ENCODE assay signal across 2 cellular contexts in the genomic region with DNA sequence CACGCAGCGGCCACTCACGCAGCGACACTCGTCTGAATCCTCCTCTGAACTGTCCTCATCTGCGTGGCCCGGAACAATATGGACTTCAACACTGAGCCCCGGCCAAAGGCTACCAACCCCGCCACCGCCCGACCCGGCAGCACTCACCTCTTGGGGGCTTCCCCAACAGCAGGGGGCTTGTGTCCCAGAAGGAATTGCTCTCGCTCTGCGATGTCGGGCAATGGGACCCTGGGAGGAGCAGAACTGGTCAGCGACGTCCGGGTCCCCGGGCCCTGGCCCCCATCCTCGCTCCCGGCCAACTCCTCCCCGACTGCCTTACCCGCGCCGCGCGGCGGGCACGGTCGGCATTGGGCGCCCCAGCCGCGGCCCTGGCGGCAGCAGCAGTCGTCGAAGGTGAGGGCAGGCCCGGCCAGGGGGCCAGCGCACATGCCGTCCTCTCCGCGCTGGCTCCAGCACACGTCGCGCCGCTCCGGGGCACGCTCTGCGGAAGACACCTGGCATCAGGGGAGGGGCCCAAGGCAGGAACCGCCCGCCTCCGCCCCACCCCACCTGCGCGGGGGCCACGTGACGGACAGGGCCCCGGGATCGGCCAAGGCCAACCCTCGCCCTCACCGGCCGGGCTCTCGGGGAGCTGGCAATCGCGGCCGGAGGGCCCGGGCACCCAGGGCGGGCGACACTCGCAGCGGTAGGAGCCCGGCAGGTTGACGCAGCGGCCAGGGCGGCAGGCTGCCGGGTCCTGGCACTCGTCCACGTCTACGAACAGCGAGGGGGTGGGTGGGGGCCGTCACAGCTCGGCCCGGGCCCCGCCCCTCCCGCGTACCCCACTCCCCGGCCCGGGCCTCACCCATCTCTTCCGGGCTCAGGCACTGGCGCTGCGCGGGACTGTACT.
A peak's percentile ranks its signal among the peaks of the same experiment; 100 is the strongest.
TF ChIP-seq lines count a peak whose summit lies in the region.

No MANE protein-coding gene starts in this region.

TF ChIP-seq in HCT116, 20 proteins besides CTCF, POLR2A, EP300 and RAD21:
- TF ChIP-seq EZH2phosphoT487 (IDR thresholded peaks at IDR 0.05; ENCODE audit: borderline replicate concordance) = no peak
- no peak for TF ChIP-seq YY1 (IDR thresholded peaks at IDR 0.05; ENCODE audit: extremely low read depth, insufficient replicate concordance, low read depth, low read length)
- no peak for TF ChIP-seq JUND (IDR thresholded peaks at IDR 0.05)
- TF ChIP-seq POLR2AphosphoS5 (IDR thresholded peaks at IDR 0.05; ENCODE audit: low read depth, low read length) = peak; percentile 64
- TF ChIP-seq ZFX (IDR thresholded peaks at IDR 0.05) = peak; percentile 75; the same call in 1 of the 2 replicates
- no peak for TF ChIP-seq CBX3 (IDR thresholded peaks at IDR 0.05; ENCODE audit: low read depth)

TF ChIP-seq in SK-N-SH, 30 proteins besides CTCF, POLR2A, EP300 and RAD21:
- TF ChIP-seq POLR2AphosphoS5 (IDR thresholded peaks at IDR 0.05; ENCODE audit: low read depth, low read length) (no peak), FOSL2 (IDR thresholded peaks at IDR 0.05; ENCODE audit: borderline replicate concordance, low read depth) (no peak), GABPA (IDR thresholded peaks at IDR 0.05; ENCODE audit: low read depth) (no peak), SMC3 (IDR thresholded peaks at IDR 0.05; ENCODE audit: low read depth, low read length) (no peak), ELF1 (IDR thresholded peaks at IDR 0.05) (no peak), TEAD4 (IDR thresholded peaks at IDR 0.05; ENCODE audit: borderline replicate concordance, insufficient read depth) (no peak), RCOR1 (IDR thresholded peaks at IDR 0.05; ENCODE audit: low read length) (no peak), FOXJ3 (CRISPR knock-in tag; IDR thresholded peaks at IDR 0.05) (no peak), JUND (IDR thresholded peaks at IDR 0.05) (no peak), RFX5 (IDR thresholded peaks at IDR 0.05; ENCODE audit: low read length) (no peak), FOXM1 (IDR thresholded peaks at IDR 0.05; ENCODE audit: low read depth) (no peak), CHD2 (IDR thresholded peaks at IDR 0.05; ENCODE audit: low read length, partially characterized antibody) (no peak), RXRA (IDR thresholded peaks at IDR 0.05; ENCODE audit: borderline replicate concordance, low read depth) (no peak), MXI1 (IDR thresholded peaks at IDR 0.05; ENCODE audit: low read depth, low read length) (no peak), MEF2A (IDR thresholded peaks at IDR 0.05; ENCODE audit: borderline replicate concordance, low read depth) (no peak)
- TF ChIP-seq, protein P1, sequence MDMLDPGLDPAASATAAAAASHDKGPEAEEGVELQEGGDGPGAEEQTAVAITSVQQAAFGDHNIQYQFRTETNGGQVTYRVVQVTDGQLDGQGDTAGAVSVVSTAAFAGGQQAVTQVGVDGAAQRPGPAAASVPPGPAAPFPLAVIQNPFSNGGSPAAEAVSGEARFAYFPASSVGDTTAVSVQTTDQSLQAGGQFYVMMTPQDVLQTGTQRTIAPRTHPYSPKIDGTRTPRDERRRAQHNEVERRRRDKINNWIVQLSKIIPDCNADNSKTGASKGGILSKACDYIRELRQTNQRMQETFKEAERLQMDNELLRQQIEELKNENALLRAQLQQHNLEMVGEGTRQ (IDR thresholded peaks at IDR 0.05; ENCODE audit: borderline replicate concordance, low read depth, low read length) = no peak
- TF ChIP-seq, protein P2, sequence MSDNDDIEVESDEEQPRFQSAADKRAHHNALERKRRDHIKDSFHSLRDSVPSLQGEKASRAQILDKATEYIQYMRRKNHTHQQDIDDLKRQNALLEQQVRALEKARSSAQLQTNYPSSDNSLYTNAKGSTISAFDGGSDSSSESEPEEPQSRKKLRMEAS (IDR thresholded peaks at IDR 0.05; ENCODE audit: low read depth) = no peak
- TF ChIP-seq, protein P3, sequence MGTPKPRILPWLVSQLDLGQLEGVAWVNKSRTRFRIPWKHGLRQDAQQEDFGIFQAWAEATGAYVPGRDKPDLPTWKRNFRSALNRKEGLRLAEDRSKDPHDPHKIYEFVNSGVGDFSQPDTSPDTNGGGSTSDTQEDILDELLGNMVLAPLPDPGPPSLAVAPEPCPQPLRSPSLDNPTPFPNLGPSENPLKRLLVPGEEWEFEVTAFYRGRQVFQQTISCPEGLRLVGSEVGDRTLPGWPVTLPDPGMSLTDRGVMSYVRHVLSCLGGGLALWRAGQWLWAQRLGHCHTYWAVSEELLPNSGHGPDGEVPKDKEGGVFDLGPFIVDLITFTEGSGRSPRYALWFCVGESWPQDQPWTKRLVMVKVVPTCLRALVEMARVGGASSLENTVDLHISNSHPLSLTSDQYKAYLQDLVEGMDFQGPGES (IDR thresholded peaks at IDR 0.05; ENCODE audit: low read depth, low read length) = no peak
- TF ChIP-seq, protein P4, sequence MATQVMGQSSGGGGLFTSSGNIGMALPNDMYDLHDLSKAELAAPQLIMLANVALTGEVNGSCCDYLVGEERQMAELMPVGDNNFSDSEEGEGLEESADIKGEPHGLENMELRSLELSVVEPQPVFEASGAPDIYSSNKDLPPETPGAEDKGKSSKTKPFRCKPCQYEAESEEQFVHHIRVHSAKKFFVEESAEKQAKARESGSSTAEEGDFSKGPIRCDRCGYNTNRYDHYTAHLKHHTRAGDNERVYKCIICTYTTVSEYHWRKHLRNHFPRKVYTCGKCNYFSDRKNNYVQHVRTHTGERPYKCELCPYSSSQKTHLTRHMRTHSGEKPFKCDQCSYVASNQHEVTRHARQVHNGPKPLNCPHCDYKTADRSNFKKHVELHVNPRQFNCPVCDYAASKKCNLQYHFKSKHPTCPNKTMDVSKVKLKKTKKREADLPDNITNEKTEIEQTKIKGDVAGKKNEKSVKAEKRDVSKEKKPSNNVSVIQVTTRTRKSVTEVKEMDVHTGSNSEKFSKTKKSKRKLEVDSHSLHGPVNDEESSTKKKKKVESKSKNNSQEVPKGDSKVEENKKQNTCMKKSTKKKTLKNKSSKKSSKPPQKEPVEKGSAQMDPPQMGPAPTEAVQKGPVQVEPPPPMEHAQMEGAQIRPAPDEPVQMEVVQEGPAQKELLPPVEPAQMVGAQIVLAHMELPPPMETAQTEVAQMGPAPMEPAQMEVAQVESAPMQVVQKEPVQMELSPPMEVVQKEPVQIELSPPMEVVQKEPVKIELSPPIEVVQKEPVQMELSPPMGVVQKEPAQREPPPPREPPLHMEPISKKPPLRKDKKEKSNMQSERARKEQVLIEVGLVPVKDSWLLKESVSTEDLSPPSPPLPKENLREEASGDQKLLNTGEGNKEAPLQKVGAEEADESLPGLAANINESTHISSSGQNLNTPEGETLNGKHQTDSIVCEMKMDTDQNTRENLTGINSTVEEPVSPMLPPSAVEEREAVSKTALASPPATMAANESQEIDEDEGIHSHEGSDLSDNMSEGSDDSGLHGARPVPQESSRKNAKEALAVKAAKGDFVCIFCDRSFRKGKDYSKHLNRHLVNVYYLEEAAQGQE (IDR thresholded peaks at IDR 0.05; ENCODE audit: low read depth, low read length) = no peak
